8 cellular contexts compared by ENCODE assay signal in genomic region chr11:62854825-62855570, GRCh38. TPM values are rescaled to one million over a fixed set of nuclear protein-coding genes. Genes with fewer than 3 reads are reported as not detected.
DNase-seq lines count a peak whose midpoint lies in the region; TF ChIP-seq lines count a peak whose summit lies in the region.

No MANE protein-coding gene starts in this region.

- H3K27me3 Mint-ChIP-seq in IgD-negative memory B cell (no peaks in the 10 kb centered on the region), mesothelial cell of epicardium (ENCODE audit: low read depth) (no peaks in the 10 kb centered on the region)

- peak overlapping the region; percentile 92 for H3K27ac ChIP-seq in A673 (ENCODE audit: low read depth, low read length, poor library complexity, severe bottlenecking)
- H3K27ac ChIP-seq in brain microvascular endothelial cell: peak overlapping the region; percentile 64

- H3K4me3 ChIP-seq in A673 (ENCODE audit: low read depth, low read length, poor library complexity, severe bottlenecking) (peak overlapping the region; percentile 70), brain microvascular endothelial cell (ENCODE audit: low read depth, low read length) (peak overlapping the region; percentile 99)

- in situ Hi-C loops in brain microvascular endothelial cell (cut with HindIII; ENCODE audit: low pct_ligation_motif_present, low sequenced_read_pairs): no loop called here

- no peaks in the 10 kb centered on the region for H3K9me3 ChIP-seq in A673 (ENCODE audit: low read depth, low read length, poor library complexity, severe bottlenecking)

- H3K36me3 Mint-ChIP-seq in IgD-negative memory B cell: no peaks in the 10 kb centered on the region
- peaks cover 24% of the 10 kb centered on the region for H3K36me3 Mint-ChIP-seq in mesothelial cell of epicardium

- H3K27me3 ChIP-seq in A673 (replicated peaks; ENCODE audit: insufficient read depth, low read depth, low read length, poor library complexity) (no peaks in the 10 kb centered on the region), brain microvascular endothelial cell (replicated peaks) (no peaks in the 10 kb centered on the region)

- POLR2A ChIA-PET in A673 (lab: Charles Lee; ENCODE audit: low non-redundant PET): interaction anchor here (0.5 to 3.6 kb wide), 7 partner anchors 12 to 69 kb away, joined by 3 to 27 read pairs (median 5); partner anchors contain the start of genes SLC3A2 and STX5

- CTCF ChIA-PET in A673 (lab: Charles Lee): no interaction called here

- H3K4me3 Mint-ChIP-seq in IgD-negative memory B cell (peak overlapping the region; percentile 97 to 99 (median 98)), mesothelial cell of epicardium (peak overlapping the region; percentile 96)

- H3K4me1 Mint-ChIP-seq in IgD-negative memory B cell (peaks cover 32 to 43% (median 40%) of the 10 kb centered on the region in 3 donors), mesothelial cell of epicardium (peaks cover 70% of the 10 kb centered on the region)

- TF ChIP-seq CTCF in A673 (conservative IDR thresholded peaks at IDR 0.05; ENCODE audit: low read depth, low read length): no peak
- no peak for TF ChIP-seq CTCF in brain microvascular endothelial cell (IDR thresholded peaks at IDR 0.05; ENCODE audit: low read depth, low read length, missing control alignments)
- no peak for TF ChIP-seq CTCF in mesothelial cell of epicardium (IDR thresholded peaks at IDR 0.05; ENCODE audit: unreplicated experiment)

- H3K9me3 Mint-ChIP-seq in IgD-negative memory B cell (no peaks in the 10 kb centered on the region), mesothelial cell of epicardium (no peaks in the 10 kb centered on the region)

- DNase-seq in A673 (ENCODE audit: low spot score) (no peak), brain microvascular endothelial cell (no peak), mesothelial cell of epicardium (ENCODE audit: low spot score in 2 of 2, unreplicated experiment in 2 of 2) (no peak), GM03348 (ENCODE audit: low spot score) (no peak), NCI-H1930 (lab: John Stamatoyannopoulos, UW) (no peak), NCI-H510A treated with DMSO at 0.1 percent for 48 hours (lab: John Stamatoyannopoulos, UW) (no peak), NCI-H2196 (lab: John Stamatoyannopoulos, UW; ENCODE audit: unreplicated experiment) (no peak)

- H3K27ac Mint-ChIP-seq in IgD-negative memory B cell (peak overlapping the region; percentile 89 to 99 (median 98)), mesothelial cell of epicardium (peak overlapping the region; percentile 95)

- H3K36me3 ChIP-seq in A673 (ENCODE audit: insufficient read depth, low read length, poor library complexity, severe bottlenecking) (peaks cover 42% of the 10 kb centered on the region), brain microvascular endothelial cell (replicated peaks) (peaks cover 38% of the 10 kb centered on the region)

- BruUV-seq in A673 (replicated peaks; lab: Mats Ljungman, UMichigan): TSS peak; percentile 57

- intact Hi-C loops in A673 (cut with micrococcal nuclease; ENCODE audit: unreplicated experiment): loop anchor here (5.0 to 10.0 kb wide), 2 partner anchors 123 to 260 kb away; partner anchors contain the start of gene TUT1

- peaks cover 8% of the 10 kb centered on the region for H3K4me1 ChIP-seq in A673 (ENCODE audit: insufficient read depth, low read length, poor library complexity, severe bottlenecking)

RNA-seq across cellular contexts. Expression of gene WDR74, which starts 15.6 kb away (rescaled TPM):
- total RNA-seq in A673 (2021) (147 and 155 TPM in 2 replicates), mesothelial cell of epicardium (59.3 to 63.7 TPM (median 62.1 TPM) in 3 replicates)
- polyA plus RNA-seq in IgD-negative memory B cell: 57.5 TPM

RNA-seq across cellular contexts. Expression of gene TEX54, which starts 22.4 kb away (rescaled TPM):
- total RNA-seq in A673 (2021) (0.77 TPM in 1 of 2 replicates, not detected in the other), mesothelial cell of epicardium (not detected in 3 replicates)
- not detected for polyA plus RNA-seq in IgD-negative memory B cell

RNA-seq across cellular contexts. Expression of gene STX5, which starts 23.1 kb away (rescaled TPM):
- total RNA-seq in A673 (2021) (29.2 and 38.1 TPM in 2 replicates), mesothelial cell of epicardium (55.2 to 57.9 TPM (median 55.8 TPM) in 3 replicates)
- 39.8 TPM for polyA plus RNA-seq in IgD-negative memory B cell

RNA-seq across cellular contexts. Expression of gene SLC3A2, which starts 25.7 kb away (rescaled TPM):
- total RNA-seq in A673 (2021) (480 and 511 TPM in 2 replicates), mesothelial cell of epicardium (205 to 212 TPM (median 208 TPM) in 3 replicates)
- 111 TPM for polyA plus RNA-seq in IgD-negative memory B cell

RNA-seq across cellular contexts. Expression of gene NXF1, which starts 49.8 kb away (rescaled TPM):
- total RNA-seq in A673 (2021) (78.8 and 82.0 TPM in 2 replicates), mesothelial cell of epicardium (108 to 111 TPM (median 110 TPM) in 3 replicates)
- polyA plus RNA-seq in IgD-negative memory B cell: 67.6 TPM
